1 cellular context compared by ENCODE assay signal in the genomic region with DNA sequence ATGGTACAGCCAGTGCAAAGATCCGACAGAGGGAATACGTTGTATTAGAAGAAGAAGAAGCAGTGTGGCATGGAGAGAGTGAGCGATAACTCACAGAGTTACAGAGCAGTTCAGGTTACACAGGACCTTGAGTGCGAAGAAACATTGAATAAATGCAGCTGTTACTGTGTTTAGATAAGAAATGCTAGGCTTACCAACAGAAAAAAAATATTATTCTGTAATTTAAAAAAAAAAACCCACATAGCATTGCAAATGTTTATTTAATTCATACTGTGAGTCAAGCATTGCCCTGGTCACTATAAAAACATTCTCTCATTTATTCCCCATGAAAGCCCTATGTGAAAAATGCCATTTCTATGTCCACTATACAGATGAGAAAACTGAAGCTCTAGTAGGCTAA.
TF ChIP-seq lines count a peak whose summit lies in the region.

No MANE protein-coding gene starts in this region.

TF ChIP-seq in WTC11, 78 proteins besides CTCF, POLR2A, EP300 and RAD21 (continued from another document):
- TF ChIP-seq, protein P1, sequence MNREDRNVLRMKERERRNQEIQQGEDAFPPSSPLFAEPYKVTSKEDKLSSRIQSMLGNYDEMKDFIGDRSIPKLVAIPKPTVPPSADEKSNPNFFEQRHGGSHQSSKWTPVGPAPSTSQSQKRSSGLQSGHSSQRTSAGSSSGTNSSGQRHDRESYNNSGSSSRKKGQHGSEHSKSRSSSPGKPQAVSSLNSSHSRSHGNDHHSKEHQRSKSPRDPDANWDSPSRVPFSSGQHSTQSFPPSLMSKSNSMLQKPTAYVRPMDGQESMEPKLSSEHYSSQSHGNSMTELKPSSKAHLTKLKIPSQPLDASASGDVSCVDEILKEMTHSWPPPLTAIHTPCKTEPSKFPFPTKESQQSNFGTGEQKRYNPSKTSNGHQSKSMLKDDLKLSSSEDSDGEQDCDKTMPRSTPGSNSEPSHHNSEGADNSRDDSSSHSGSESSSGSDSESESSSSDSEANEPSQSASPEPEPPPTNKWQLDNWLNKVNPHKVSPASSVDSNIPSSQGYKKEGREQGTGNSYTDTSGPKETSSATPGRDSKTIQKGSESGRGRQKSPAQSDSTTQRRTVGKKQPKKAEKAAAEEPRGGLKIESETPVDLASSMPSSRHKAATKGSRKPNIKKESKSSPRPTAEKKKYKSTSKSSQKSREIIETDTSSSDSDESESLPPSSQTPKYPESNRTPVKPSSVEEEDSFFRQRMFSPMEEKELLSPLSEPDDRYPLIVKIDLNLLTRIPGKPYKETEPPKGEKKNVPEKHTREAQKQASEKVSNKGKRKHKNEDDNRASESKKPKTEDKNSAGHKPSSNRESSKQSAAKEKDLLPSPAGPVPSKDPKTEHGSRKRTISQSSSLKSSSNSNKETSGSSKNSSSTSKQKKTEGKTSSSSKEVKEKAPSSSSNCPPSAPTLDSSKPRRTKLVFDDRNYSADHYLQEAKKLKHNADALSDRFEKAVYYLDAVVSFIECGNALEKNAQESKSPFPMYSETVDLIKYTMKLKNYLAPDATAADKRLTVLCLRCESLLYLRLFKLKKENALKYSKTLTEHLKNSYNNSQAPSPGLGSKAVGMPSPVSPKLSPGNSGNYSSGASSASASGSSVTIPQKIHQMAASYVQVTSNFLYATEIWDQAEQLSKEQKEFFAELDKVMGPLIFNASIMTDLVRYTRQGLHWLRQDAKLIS (CRISPR knock-in tag; IDR thresholded peaks at IDR 0.05; ENCODE audit: borderline replicate concordance) = no peak
TF ChIP-seq in WTC11: peak in this region for 0.
